ENCODE assay signal across 17 cellular contexts in genomic region chr1:4050998-4051397, GRCh38.
A peak's percentile ranks its signal among the peaks of the same experiment; 100 is the strongest.
DNase-seq lines count a peak whose midpoint lies in the region; ATAC-seq and TF ChIP-seq lines count a peak whose summit lies in the region.
"Had no signal": no experiment of that assay in that cellular context is flagged by ENCODE, and none has a peak within 500 bp of the region (broad histone marks: within the 10 kb centered on the region; RNA-seq: fewer than 3 reads in every experiment).

No MANE protein-coding gene starts in this region.

- no peaks in the 10 kb centered on the region for H3K9me3 Mint-ChIP-seq in activated naive CD8-positive, alpha-beta T cell treated with anti-CD3 and anti-CD28 coated beads, Interleukin-2, amount 10 ng/mL, durations not matched to agents 7 days and 5 days
- H3K9me3 Mint-ChIP-seq in activated naive CD8-positive, alpha-beta T cell treated with anti-CD3 and anti-CD28 coated beads for 36 hours, result no peaks in the 10 kb centered on the region
- no peaks in the 10 kb centered on the region for H3K9me3 Mint-ChIP-seq in nephron progenitor cell

- no peaks in the 10 kb centered on the region for H3K9me3 ChIP-seq in RWPE2 (ENCODE audit: severe bottlenecking)
- H3K9me3 ChIP-seq: A549, HAP-1 had no signal

- H3K4me1 Mint-ChIP-seq in activated naive CD8-positive, alpha-beta T cell treated with anti-CD3 and anti-CD28 coated beads, Interleukin-2, amount 10 ng/mL, durations not matched to agents 7 days and 5 days, result peaks cover 8% of the 10 kb centered on the region
- H3K4me1 Mint-ChIP-seq in activated naive CD8-positive, alpha-beta T cell treated with anti-CD3 and anti-CD28 coated beads for 36 hours, result peaks cover 13% of the 10 kb centered on the region
- H3K4me1 Mint-ChIP-seq in nephron progenitor cell, result peaks cover 43% of the 10 kb centered on the region

- no peak for DNase-seq in activated naive CD8-positive, alpha-beta T cell treated with anti-CD3 and anti-CD28 coated beads, Interleukin-2, amount 10 ng/mL, durations not matched to agents 7 days and 5 days
- DNase-seq in activated naive CD8-positive, alpha-beta T cell treated with anti-CD3 and anti-CD28 coated beads for 36 hours, result no peak
- DNase-seq in RWPE2 (ENCODE audit: low spot score) (peak; percentile 26), nephron progenitor cell (no peak), T1000 (lab: John Stamatoyannopoulos, UW) (no peak), RKO (ENCODE audit: low spot score) (no peak)
- DNase-seq: AML-193; CD8-positive, alpha-beta memory T cell; DMS 273 treated with DMSO at 0.1 percent for 48 hours; DMS53; DND-41 had no signal

- POLR2A ChIA-PET in activated naive CD8-positive, alpha-beta T cell treated with anti-CD3 and anti-CD28 coated beads, Interleukin-2, amount 10 ng/mL, durations not matched to agents 7 days and 5 days (lab: Charles Lee), result no interaction called here

- H3K27ac Mint-ChIP-seq in activated naive CD8-positive, alpha-beta T cell treated with anti-CD3 and anti-CD28 coated beads, Interleukin-2, amount 10 ng/mL, durations not matched to agents 7 days and 5 days, result peak overlapping the region; percentile 30
- no peak overlapping the region for H3K27ac Mint-ChIP-seq in activated naive CD8-positive, alpha-beta T cell treated with anti-CD3 and anti-CD28 coated beads for 36 hours
- peak overlapping the region; percentile 45 for H3K27ac Mint-ChIP-seq in nephron progenitor cell
- H3K27ac Mint-ChIP-seq: CD8-positive, alpha-beta memory T cell; GM23338 had no signal

- TF ChIP-seq CTCF in RWPE2 (IDR thresholded peaks at IDR 0.05; ENCODE audit: poor library complexity, severe bottlenecking) (no peak), nephron progenitor cell (IDR thresholded peaks at IDR 0.05) (no peak)

- no peaks in the 10 kb centered on the region for H3K4me1 ChIP-seq in RWPE2 (ENCODE audit: insufficient read depth, poor library complexity, severe bottlenecking)
- H3K4me1 ChIP-seq: A549, HAP-1 had no signal

- H3K27me3 Mint-ChIP-seq in activated naive CD8-positive, alpha-beta T cell treated with anti-CD3 and anti-CD28 coated beads, Interleukin-2, amount 10 ng/mL, durations not matched to agents 7 days and 5 days, result no peaks in the 10 kb centered on the region
- H3K27me3 Mint-ChIP-seq in activated naive CD8-positive, alpha-beta T cell treated with anti-CD3 and anti-CD28 coated beads for 36 hours, result peaks cover 11% of the 10 kb centered on the region
- H3K27me3 Mint-ChIP-seq in nephron progenitor cell (ENCODE audit: low read depth, poor library complexity), result peaks cover 8% of the 10 kb centered on the region

- no peak overlapping the region for H3K27ac ChIP-seq in RWPE2 (ENCODE audit: poor library complexity, severe bottlenecking)
- H3K27ac ChIP-seq: 22Rv1, A549, BLaER1 had no signal

- H3K4me3 Mint-ChIP-seq in activated naive CD8-positive, alpha-beta T cell treated with anti-CD3 and anti-CD28 coated beads, Interleukin-2, amount 10 ng/mL, durations not matched to agents 7 days and 5 days, result no peak overlapping the region
- no peak overlapping the region for H3K4me3 Mint-ChIP-seq in activated naive CD8-positive, alpha-beta T cell treated with anti-CD3 and anti-CD28 coated beads for 36 hours
- H3K4me3 Mint-ChIP-seq in nephron progenitor cell, result no peak overlapping the region
- H3K4me3 Mint-ChIP-seq: CD8-positive, alpha-beta memory T cell; GM23338 had no signal

- no peak for ATAC-seq in activated naive CD8-positive, alpha-beta T cell treated with anti-CD3 and anti-CD28 coated beads, Interleukin-2, amount 10 ng/mL, durations not matched to agents 7 days and 5 days (ENCODE audit: low read depth)
- ATAC-seq in RWPE2 (ENCODE audit: low read depth), result no peak
- ATAC-seq in GM19455 (IDR thresholded peaks at IDR 0.05; ENCODE audit: unreplicated experiment), result no peak
- ATAC-seq: A549, GM23338 had no signal

- H3K4me3 ChIP-seq in RWPE2 (ENCODE audit: severe bottlenecking), result no peak overlapping the region
- H3K4me3 ChIP-seq: A549, BLaER1, GM23338, HAP-1 had no signal

- no peaks in the 10 kb centered on the region for H3K36me3 Mint-ChIP-seq in activated naive CD8-positive, alpha-beta T cell treated with anti-CD3 and anti-CD28 coated beads, Interleukin-2, amount 10 ng/mL, durations not matched to agents 7 days and 5 days
- H3K36me3 Mint-ChIP-seq in activated naive CD8-positive, alpha-beta T cell treated with anti-CD3 and anti-CD28 coated beads for 36 hours, result no peaks in the 10 kb centered on the region
- H3K36me3 Mint-ChIP-seq in nephron progenitor cell (ENCODE audit: low read depth), result no peaks in the 10 kb centered on the region
- H3K36me3 Mint-ChIP-seq: CD8-positive, alpha-beta memory T cell had no signal

- H3K36me3 ChIP-seq in RWPE2 (ENCODE audit: low read depth), result no peaks in the 10 kb centered on the region
- H3K36me3 ChIP-seq: BLaER1, HAP-1 had no signal

- H3K27me3 ChIP-seq in RWPE2 (ENCODE audit: insufficient read depth, poor library complexity, severe bottlenecking), result no peaks in the 10 kb centered on the region
- H3K27me3 ChIP-seq: BLaER1 had no signal
